Comparison of ENCODE assay signal across 15 cellular contexts in the genomic region with DNA sequence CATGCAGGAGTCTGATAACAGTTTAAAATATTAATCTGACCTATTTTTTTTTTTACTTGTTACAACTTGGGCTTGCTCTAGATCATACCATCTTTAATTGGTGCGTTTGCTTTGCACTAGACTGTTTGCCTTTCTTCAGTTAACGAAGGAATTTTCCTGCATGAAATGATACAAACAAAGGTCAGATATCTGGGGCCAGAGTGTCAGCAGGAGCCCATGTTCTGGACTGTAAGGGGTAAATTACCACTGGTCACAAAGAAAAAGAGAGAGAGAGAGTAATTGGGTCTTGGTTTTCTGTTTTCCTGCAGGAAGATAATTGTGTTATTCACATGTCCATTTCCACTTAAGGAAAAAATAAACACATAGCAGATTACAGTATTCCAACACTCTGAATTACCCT.
"Had no signal": no experiment of that assay in that cellular context is flagged by ENCODE, and none has a peak within 500 bp of the region (broad histone marks: within the 10 kb centered on the region; RNA-seq: fewer than 3 reads in every experiment).

No MANE protein-coding gene starts in this region.

- H3K27ac Mint-ChIP-seq: activated naive CD4-positive, alpha-beta T cell treated with anti-CD3 and anti-CD28 coated beads for 36 hours; activated T-helper 17 cell treated with anti-CD3 and anti-CD28 coated beads, Interleukin-2, amount 50 U/mL, for 72 hours; effector memory CD8-positive, alpha-beta T cell; immature natural killer cell; natural killer cell treated with Interleukin-12 subunit alpha and Interleukin-12 subunit beta and Interleukin-15 and Interleukin-18, amount 100 ng/mL, for 72 hours; T-helper 1 cell treated with Interleukin-12 subunit alpha and Interleukin-12 subunit beta and Interleukin-4 antibody, amounts not matched to agents 30 μg/mL and 1 μg/mL, for 36 hours; WTC11 had no signal

- H3K27me3 Mint-ChIP-seq: natural killer cell treated with Interleukin-12 subunit alpha and Interleukin-12 subunit beta and Interleukin-15 and Interleukin-18, amount 100 ng/mL, for 72 hours had no signal

- H3K9me3 Mint-ChIP-seq: activated naive CD4-positive, alpha-beta T cell treated with anti-CD3 and anti-CD28 coated beads for 36 hours; activated T-helper 17 cell treated with anti-CD3 and anti-CD28 coated beads, Interleukin-2, amount 50 U/mL, for 72 hours; T-helper 1 cell treated with Interleukin-12 subunit alpha and Interleukin-12 subunit beta and Interleukin-4 antibody, amounts not matched to agents 30 μg/mL and 1 μg/mL, for 36 hours; WTC11 had no signal

- H3K4me1 Mint-ChIP-seq: activated T-helper 17 cell treated with anti-CD3 and anti-CD28 coated beads, Interleukin-2, amount 50 U/mL, for 72 hours; immature natural killer cell had no signal

- H3K9me3 ChIP-seq: ovary had no signal

- ATAC-seq: activated T-helper 17 cell treated with anti-CD3 and anti-CD28 coated beads, Interleukin-2, amount 50 U/mL, for 72 hours; effector memory CD8-positive, alpha-beta T cell; natural killer cell treated with Interleukin-12 subunit alpha and Interleukin-12 subunit beta and Interleukin-15 and Interleukin-18, amount 100 ng/mL, for 72 hours; stimulated activated naive CD8-positive, alpha-beta T cell treated with anti-CD3 and anti-CD28 coated beads, Interleukin-15, Interleukin-2, amounts not matched to agents 100 U/mL and 50 U/mL, for 24 hours; WTC11 had no signal

- H3K36me3 Mint-ChIP-seq: immature natural killer cell; natural killer cell treated with Interleukin-12 subunit alpha and Interleukin-12 subunit beta and Interleukin-15 and Interleukin-18, amount 100 ng/mL, for 72 hours; WTC11 had no signal

- H3K36me3 ChIP-seq: ovary had no signal

- DNase-seq: activated CD4-positive, alpha-beta T cell treated with anti-CD3 and anti-CD28 coated beads, Interleukin-2, amount 50 U/mL, for 1 hour; activated naive CD4-positive, alpha-beta T cell treated with anti-CD3 and anti-CD28 coated beads for 36 hours; activated T-cell treated with anti-CD3 and anti-CD28 coated beads for 4 hours; caudate nucleus; effector memory CD8-positive, alpha-beta T cell; immature natural killer cell; stimulated activated CD4-positive, alpha-beta T cell treated with anti-CD3 and anti-CD28 coated beads, Interleukin-4, amount 100 ng/mL, for 1 hour; stimulated activated CD8-positive, alpha-beta memory T cell treated with anti-CD3 and anti-CD28 coated beads, Interleukin-4, amount 100 ng/mL, for 48 hours; stimulated activated naive CD8-positive, alpha-beta T cell treated with anti-CD3 and anti-CD28 coated beads, Interleukin-15, Interleukin-2, amounts not matched to agents 100 U/mL and 50 U/mL, for 24 hours had no signal

- H3K27me3 ChIP-seq: ovary had no signal

- H3K27ac ChIP-seq: ovary had no signal

- H3K4me3 ChIP-seq: coronary artery, ovary had no signal

- H3K4me3 Mint-ChIP-seq: activated naive CD4-positive, alpha-beta T cell treated with anti-CD3 and anti-CD28 coated beads for 36 hours; activated T-helper 17 cell treated with anti-CD3 and anti-CD28 coated beads, Interleukin-2, amount 50 U/mL, for 72 hours; effector memory CD8-positive, alpha-beta T cell; immature natural killer cell; natural killer cell treated with Interleukin-12 subunit alpha and Interleukin-12 subunit beta and Interleukin-15 and Interleukin-18, amount 100 ng/mL, for 72 hours; T-helper 1 cell treated with Interleukin-12 subunit alpha and Interleukin-12 subunit beta and Interleukin-4 antibody, amounts not matched to agents 30 μg/mL and 1 μg/mL, for 36 hours; WTC11 had no signal
